In genomic region chr12:64670039-64670438, GRCh38 we compare ENCODE assay signal across 11 cellular contexts. TPM values are rescaled to one million over a fixed set of nuclear protein-coding genes. Genes with fewer than 3 reads are reported as not detected.
DNase-seq lines count a peak whose midpoint lies in the region; ATAC-seq and TF ChIP-seq lines count a peak whose summit lies in the region.
"Had no signal": no experiment of that assay in that cellular context is flagged by ENCODE, and none has a peak within 500 bp of the region (broad histone marks: within the 10 kb centered on the region; RNA-seq: fewer than 3 reads in every experiment).

No MANE protein-coding gene starts in this region.

- no peaks in the 10 kb centered on the region for H3K9me3 Mint-ChIP-seq in activated CD8-positive, alpha-beta T cell treated with anti-CD3 and anti-CD28 coated beads, Interleukin-2, amount 10 ng/mL, durations not matched to agents 7 days and 5 days (ENCODE audit: insufficient read depth)
- no peaks in the 10 kb centered on the region for H3K9me3 Mint-ChIP-seq in memory B cell

- POLR2A ChIA-PET in activated CD8-positive, alpha-beta T cell treated with anti-CD3 and anti-CD28 coated beads, Interleukin-2, amount 10 ng/mL, durations not matched to agents 7 days and 5 days (lab: Charles Lee): interaction anchor here (0.6 to 3.7 kb wide), 6 partner anchors 9 to 64 kb away, joined by 3 to 71 read pairs (median 6); partner anchors contain the start of gene RASSF3

- ATAC-seq in heart right ventricle (no peak), left cardiac atrium (no peak), memory B cell (ENCODE audit: low read depth) (no peak), esophagus mucosa (no peak)
- ATAC-seq in activated CD8-positive, alpha-beta T cell treated with anti-CD3 and anti-CD28 coated beads, Interleukin-2, amount 10 ng/mL, durations not matched to agents 7 days and 5 days: no peak

- H3K27ac ChIP-seq in heart right ventricle (peak overlapping the region in 8 of 10 donors; percentile 56 to 89 (median 80)), uterus (peak overlapping the region; percentile 79 to 86)

- H3K36me3 ChIP-seq in heart right ventricle: no peaks in the 10 kb centered on the region
- no peaks in the 10 kb centered on the region for H3K36me3 ChIP-seq in uterus
- H3K36me3 ChIP-seq: esophagus squamous epithelium had no signal

- H3K27me3 ChIP-seq in heart right ventricle (no peaks in the 10 kb centered on the region), uterus (no peaks in the 10 kb centered on the region)
- H3K27me3 ChIP-seq: esophagus squamous epithelium had no signal

- no peak for TF ChIP-seq POLR2A in uterus (IDR thresholded peaks at IDR 0.05)

- CTCF ChIA-PET in activated CD8-positive, alpha-beta T cell treated with anti-CD3 and anti-CD28 coated beads, Interleukin-2, amount 10 ng/mL, durations not matched to agents 7 days and 5 days (lab: Charles Lee): interaction anchor here (0.8 to 4.2 kb wide), 9 partner anchors 10 to 121 kb away, joined by 3 to 54 read pairs (median 7); no protein-coding TSS in a partner anchor

- peaks cover 28% of the 10 kb centered on the region for H3K36me3 Mint-ChIP-seq in activated CD8-positive, alpha-beta T cell treated with anti-CD3 and anti-CD28 coated beads, Interleukin-2, amount 10 ng/mL, durations not matched to agents 7 days and 5 days (ENCODE audit: low read depth)
- H3K36me3 Mint-ChIP-seq in memory B cell: peaks cover 5% of the 10 kb centered on the region

- no peak for TF ChIP-seq CTCF in heart right ventricle (IDR thresholded peaks at IDR 0.05)
- TF ChIP-seq CTCF in uterus (IDR thresholded peaks at IDR 0.05): peak in 1 of 4 experiments; percentile 3

- no peak for DNase-seq in heart right ventricle
- DNase-seq in left cardiac atrium: no peak
- DNase-seq in activated CD8-positive, alpha-beta T cell treated with anti-CD3 and anti-CD28 coated beads, Interleukin-2, amount 10 ng/mL, durations not matched to agents 7 days and 5 days: peak; percentile 43
- DNase-seq in memory B cell (ENCODE audit: low spot score in 2 of 2): no peak
- DNase-seq in uterus: no peak
- DNase-seq in superior temporal gyrus (ENCODE audit: extremely low spot score): no peak
- no peak for DNase-seq in anterior cingulate cortex (lab: John Stamatoyannopoulos, UW)
- DNase-seq: COR-L47, esophagus squamous epithelium, KG1 had no signal

- H3K9me3 ChIP-seq in heart right ventricle (no peaks in the 10 kb centered on the region), uterus (no peaks in the 10 kb centered on the region)
- H3K9me3 ChIP-seq: esophagus squamous epithelium had no signal

- H3K4me1 Mint-ChIP-seq in activated CD8-positive, alpha-beta T cell treated with anti-CD3 and anti-CD28 coated beads, Interleukin-2, amount 10 ng/mL, durations not matched to agents 7 days and 5 days (ENCODE audit: low read depth): peaks cover 90% of the 10 kb centered on the region
- peaks cover 70% of the 10 kb centered on the region for H3K4me1 Mint-ChIP-seq in memory B cell

- intact Hi-C loops in heart right ventricle (cut with DNase I): loop anchor here in 2 of 10 donors (5.0 kb wide), 2 partner anchors 38 to 58 kb away; partner anchors contain the start of gene RASSF3 (in 1 of the 2)
- intact Hi-C loops in left cardiac atrium (cut with DNase I): no loop called here
- intact Hi-C loops in uterus (cut with DNase I; ENCODE audit: low total_unique reads): no loop called here

- H3K27ac Mint-ChIP-seq in activated CD8-positive, alpha-beta T cell treated with anti-CD3 and anti-CD28 coated beads, Interleukin-2, amount 10 ng/mL, durations not matched to agents 7 days and 5 days: peak overlapping the region; percentile 98
- H3K27ac Mint-ChIP-seq in memory B cell: peak overlapping the region; percentile 94

- WGBS in heart right ventricle, 2 donors: 38 to 40% methylated on average over 4 of the region's 4 CpGs

- H3K4me3 ChIP-seq in heart right ventricle (peak overlapping the region in 5 of 10 donors; percentile 4 to 25 (median 8)), uterus (no peak overlapping the region)

- no peaks in the 10 kb centered on the region for H3K27me3 Mint-ChIP-seq in activated CD8-positive, alpha-beta T cell treated with anti-CD3 and anti-CD28 coated beads, Interleukin-2, amount 10 ng/mL, durations not matched to agents 7 days and 5 days (ENCODE audit: low read depth)
- no peaks in the 10 kb centered on the region for H3K27me3 Mint-ChIP-seq in memory B cell

- H3K4me1 ChIP-seq in heart right ventricle (peaks cover 41 to 100% (median 97%) of the 10 kb centered on the region in 9 donors), uterus (peaks cover 0 to 30% of the 10 kb centered on the region in 2 donors)

- peak overlapping the region; percentile 87 for H3K4me3 Mint-ChIP-seq in activated CD8-positive, alpha-beta T cell treated with anti-CD3 and anti-CD28 coated beads, Interleukin-2, amount 10 ng/mL, durations not matched to agents 7 days and 5 days
- H3K4me3 Mint-ChIP-seq in memory B cell: peak overlapping the region; percentile 83

RNA-seq across cellular contexts. Expression of gene RASSF3, which starts 59.7 kb away (rescaled TPM):
- total RNA-seq in heart right ventricle: 100 to 1,000 TPM in 3 of 10 donors, 10 to 100 TPM in 7; 55.1 to 159 (median 89.3) TPM
- polyA plus RNA-seq in heart right ventricle: 10 to 100 TPM; 21.6 to 35.8 TPM
- total RNA-seq in left cardiac atrium: 100 to 1,000 TPM; 116 to 118 TPM
- 10 to 100 TPM; 61.7 to 63.7 TPM for total RNA-seq in activated CD8-positive, alpha-beta T cell treated with anti-CD3 and anti-CD28 coated beads, Interleukin-2, amount 10 ng/mL, durations not matched to agents 7 days and 5 days
- total RNA-seq in uterus: 10 to 100 TPM; 17.7 to 64.7 (median 29.2) TPM
- total RNA-seq in esophagus mucosa: 13.4 TPM
